In the genomic region with DNA sequence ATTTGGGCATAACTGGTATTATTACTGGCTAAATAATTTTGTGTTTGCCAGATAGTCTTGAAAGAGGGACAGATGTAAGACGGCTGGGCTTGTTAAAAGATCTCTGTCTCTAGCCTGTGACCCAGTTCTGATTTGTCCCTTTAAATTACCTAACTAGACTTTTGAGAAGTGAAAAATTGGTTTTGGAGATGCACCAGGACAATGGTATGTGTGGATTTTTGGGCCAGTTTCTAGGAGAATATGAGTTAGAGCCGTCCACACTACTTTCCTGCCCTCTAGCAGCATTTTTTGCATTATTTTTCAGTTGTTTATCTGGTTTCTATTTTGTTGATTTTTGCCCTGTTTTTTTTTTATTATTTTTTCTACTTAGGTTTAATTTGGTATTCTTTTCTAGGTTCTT, we compare ENCODE assay signal across 16 cellular contexts. TPM values are rescaled to one million over a fixed set of nuclear protein-coding genes. Genes with fewer than 3 reads are reported as not detected.
DNase-seq lines count a peak whose midpoint lies in the region; ATAC-seq, FAIRE-seq and TF ChIP-seq lines count a peak whose summit lies in the region.
"Had no signal": no experiment of that assay in that cellular context is flagged by ENCODE, and none has a peak within 500 bp of the region (broad histone marks: within the 10 kb centered on the region; RNA-seq: fewer than 3 reads in every experiment).

No MANE protein-coding gene starts in this region.

- H3K4me1 ChIP-seq in GM12878 (ENCODE audit: control insufficient read depth, insufficient read depth, low read length) (peaks cover 17% of the 10 kb centered on the region), osteoblast (ENCODE audit: insufficient read depth, low read length) (peaks cover 19% of the 10 kb centered on the region)

- POLR2A ChIA-PET in GM12878 (lab: Charles Lee), result interaction anchor here (0.6 to 1.4 kb wide), 6 partner anchors 9 to 101 kb away, joined by 3 to 5 read pairs (median 3); no protein-coding TSS in a partner anchor

- TF ChIP-seq RAD21 in GM12878 (IDR thresholded peaks at IDR 0.05; ENCODE audit: insufficient read depth, low read depth, low read length), result no peak

- CTCF ChIA-PET in GM12878 (lab: Yijun Ruan, JAX), result interaction anchor here (1.0 to 1.1 kb wide), 3 partner anchors 21 to 32 kb away, joined by 3 to 6 read pairs (median 4); no protein-coding TSS in a partner anchor

- H3K9me3 Mint-ChIP-seq in stimulated activated memory B cell treated with anti-CD40 and anti-IgM and Interleukin-4, amounts not matched to agents 10 μg/mL and 1 μg/mL and 100 μg/mL, for 72 hours, result no peaks in the 10 kb centered on the region
- no peaks in the 10 kb centered on the region for H3K9me3 Mint-ChIP-seq in activated T-helper 1 cell treated with anti-CD3 and anti-CD28 coated beads, Interleukin-12 subunit alpha, Interleukin-12 subunit beta, Interleukin-2, Interleukin-4 antibody, amounts not matched to agents 30 ng/mL and 10 ng/mL and 1 ng/mL, durations not matched to agents 14 hours and 24 hours and 36 hours
- H3K9me3 Mint-ChIP-seq: activated CD4-positive, alpha-beta T cell treated with anti-CD3 and anti-CD28 coated beads, Interleukin-2, amount 10 ng/mL, durations not matched to agents 24 days and 14 days had no signal

- peaks cover 0 to 8% of the 10 kb centered on the region in 2 experiments; a peak in 1 of 4 replicates for H3K36me3 ChIP-seq in GM12878 (ENCODE audit: control insufficient read depth in 2 of 2, insufficient read depth in 2 of 2, low read length in 1 of 2)
- no peaks in the 10 kb centered on the region for H3K36me3 ChIP-seq in osteoblast (ENCODE audit: insufficient read depth, low read length)

- no peak for TF ChIP-seq EP300 in GM12878 (IDR thresholded peaks at IDR 0.05; ENCODE audit: borderline replicate concordance in 1 of 2, control insufficient read depth in 1 of 2, low read depth in 2 of 2, low read length in 2 of 2)

- H3K27ac Mint-ChIP-seq in stimulated activated memory B cell treated with anti-CD40 and anti-IgM and Interleukin-4, amounts not matched to agents 10 μg/mL and 1 μg/mL and 100 μg/mL, for 72 hours, result no peak overlapping the region
- H3K27ac Mint-ChIP-seq in activated T-helper 1 cell treated with anti-CD3 and anti-CD28 coated beads, Interleukin-12 subunit alpha, Interleukin-12 subunit beta, Interleukin-2, Interleukin-4 antibody, amounts not matched to agents 30 ng/mL and 10 ng/mL and 1 ng/mL, durations not matched to agents 14 hours and 24 hours and 36 hours, result no peak overlapping the region
- H3K27ac Mint-ChIP-seq: activated CD4-positive, alpha-beta T cell treated with anti-CD3 and anti-CD28 coated beads, Interleukin-2, amount 10 ng/mL, durations not matched to agents 24 days and 14 days had no signal

- H3K4me3 ChIP-seq in GM12878, result no peak overlapping the region
- H3K4me3 ChIP-seq in osteoblast (ENCODE audit: insufficient read depth, low read length), result no peak overlapping the region

- 88% methylated on average over 2 of the region's 2 CpGs for WGBS in GM12878 (ENCODE audit: insufficient coverage, insufficient replicate concordance, low lambda C conversion rate, missing lambda C conversion rate)

- peaks cover 99% of the 10 kb centered on the region for H3K79me2 ChIP-seq in GM12878 (ENCODE audit: control insufficient read depth, insufficient read depth, low read length)
- peaks cover 92% of the 10 kb centered on the region for H3K79me2 ChIP-seq in osteoblast (ENCODE audit: insufficient read depth, low read length)

- SMC1A ChIA-PET in GM12878 (lab: Charles Lee; ENCODE audit: uncharacterized antibody, unreplicated experiment), result interaction anchor here (0.6 to 1.5 kb wide), 9 partner anchors 9 to 100 kb away, joined by 3 to 9 read pairs (median 5); a partner anchor contains a TSS

- no peaks in the 10 kb centered on the region; the same call in 1 of the 2 replicates for H4K20me1 ChIP-seq in GM12878 (ENCODE audit: control insufficient read depth, insufficient read depth)
- peaks cover 13% of the 10 kb centered on the region for H4K20me1 ChIP-seq in osteoblast (ENCODE audit: insufficient read depth, low read length)

- no peaks in the 10 kb centered on the region for H3K27me3 Mint-ChIP-seq in stimulated activated memory B cell treated with anti-CD40 and anti-IgM and Interleukin-4, amounts not matched to agents 10 μg/mL and 1 μg/mL and 100 μg/mL, for 72 hours
- H3K27me3 Mint-ChIP-seq in activated T-helper 1 cell treated with anti-CD3 and anti-CD28 coated beads, Interleukin-12 subunit alpha, Interleukin-12 subunit beta, Interleukin-2, Interleukin-4 antibody, amounts not matched to agents 30 ng/mL and 10 ng/mL and 1 ng/mL, durations not matched to agents 14 hours and 24 hours and 36 hours (ENCODE audit: insufficient read depth), result no peaks in the 10 kb centered on the region
- H3K27me3 Mint-ChIP-seq: activated CD4-positive, alpha-beta T cell treated with anti-CD3 and anti-CD28 coated beads, Interleukin-2, amount 10 ng/mL, durations not matched to agents 24 days and 14 days had no signal

- H3K36me3 Mint-ChIP-seq in stimulated activated memory B cell treated with anti-CD40 and anti-IgM and Interleukin-4, amounts not matched to agents 10 μg/mL and 1 μg/mL and 100 μg/mL, for 72 hours, result peaks cover 14% of the 10 kb centered on the region
- peaks cover 24% of the 10 kb centered on the region for H3K36me3 Mint-ChIP-seq in activated T-helper 1 cell treated with anti-CD3 and anti-CD28 coated beads, Interleukin-12 subunit alpha, Interleukin-12 subunit beta, Interleukin-2, Interleukin-4 antibody, amounts not matched to agents 30 ng/mL and 10 ng/mL and 1 ng/mL, durations not matched to agents 14 hours and 24 hours and 36 hours (ENCODE audit: low read depth)

- ATAC-seq in GM12878, result peak; percentile 22; the same call in 2 of the 3 replicates
- ATAC-seq in stimulated activated memory B cell treated with anti-CD40 and anti-IgM and Interleukin-4, amounts not matched to agents 10 μg/mL and 1 μg/mL and 100 μg/mL, for 72 hours, result no peak

- H3K27me3 ChIP-seq in GM12878 (replicated peaks in 1 of 2; ENCODE audit: control insufficient read depth in 2 of 2, insufficient read depth in 2 of 2, low read length in 1 of 2) (no peaks in the 10 kb centered on the region), osteoblast (ENCODE audit: insufficient read depth, low read length) (no peaks in the 10 kb centered on the region)

- peaks cover 3% of the 10 kb centered on the region; the same call in 2 of the 3 replicates for H3K9me3 ChIP-seq in GM12878 (replicated peaks; ENCODE audit: control insufficient read depth, insufficient read depth, low read length)
- H3K9me3 ChIP-seq in osteoblast (ENCODE audit: low read depth, low read length), result no peaks in the 10 kb centered on the region

- FAIRE-seq in GM12891 (lab: Jason Lieb, UNC) (peak; percentile 41), GM12878 (lab: Jason Lieb, UNC) (no peak)
- FAIRE-seq: HTR-8/SVneo had no signal

- no TSS peak for BruUV-seq in GM12878 (replicated peaks; lab: Mats Ljungman, UMichigan)

- in situ Hi-C loops in GM12878 (cut with MboI), result no loop called here

- no peak overlapping the region for H3K4me3 Mint-ChIP-seq in stimulated activated memory B cell treated with anti-CD40 and anti-IgM and Interleukin-4, amounts not matched to agents 10 μg/mL and 1 μg/mL and 100 μg/mL, for 72 hours
- no peak overlapping the region for H3K4me3 Mint-ChIP-seq in activated T-helper 1 cell treated with anti-CD3 and anti-CD28 coated beads, Interleukin-12 subunit alpha, Interleukin-12 subunit beta, Interleukin-2, Interleukin-4 antibody, amounts not matched to agents 30 ng/mL and 10 ng/mL and 1 ng/mL, durations not matched to agents 14 hours and 24 hours and 36 hours
- H3K4me3 Mint-ChIP-seq: activated CD4-positive, alpha-beta T cell treated with anti-CD3 and anti-CD28 coated beads, Interleukin-2, amount 10 ng/mL, durations not matched to agents 24 days and 14 days had no signal

- H3K27ac ChIP-seq in GM12878 (ENCODE audit: control insufficient read depth, insufficient read depth), result no peak overlapping the region
- H3K27ac ChIP-seq in osteoblast (ENCODE audit: low read depth, low read length), result no peak overlapping the region

- no peak overlapping the region for H3K9ac ChIP-seq in GM12878 (ENCODE audit: control insufficient read depth, insufficient read depth, low read length)

- intact Hi-C loops in GM12878 (cut with micrococcal nuclease; ENCODE audit: unreplicated experiment), result no loop called here
- intact Hi-C loops in activated T-helper 1 cell treated with anti-CD3 and anti-CD28 coated beads, Interleukin-12 subunit alpha, Interleukin-12 subunit beta, Interleukin-2, Interleukin-4 antibody, amounts not matched to agents 30 ng/mL and 10 ng/mL and 1 ng/mL, durations not matched to agents 14 hours and 24 hours and 36 hours (cut with micrococcal nuclease), result no loop called here

- H3K4me1 Mint-ChIP-seq in stimulated activated memory B cell treated with anti-CD40 and anti-IgM and Interleukin-4, amounts not matched to agents 10 μg/mL and 1 μg/mL and 100 μg/mL, for 72 hours, result peaks cover 62% of the 10 kb centered on the region
- H3K4me1 Mint-ChIP-seq in activated T-helper 1 cell treated with anti-CD3 and anti-CD28 coated beads, Interleukin-12 subunit alpha, Interleukin-12 subunit beta, Interleukin-2, Interleukin-4 antibody, amounts not matched to agents 30 ng/mL and 10 ng/mL and 1 ng/mL, durations not matched to agents 14 hours and 24 hours and 36 hours (ENCODE audit: low read depth), result peaks cover 66% of the 10 kb centered on the region

- H2AFZ ChIP-seq in GM12878 (ENCODE audit: control insufficient read depth, low read depth, low read length), result no peak overlapping the region
- no peak overlapping the region for H2AFZ ChIP-seq in osteoblast (ENCODE audit: low read length)

- H3K4me2 ChIP-seq in GM12878 (ENCODE audit: control insufficient read depth, insufficient read depth), result no peak overlapping the region
- H3K4me2 ChIP-seq in osteoblast (ENCODE audit: insufficient read depth, low read length), result peak overlapping the region; percentile 21

- RAD21 ChIA-PET in GM12878 (lab: Charles Lee; ENCODE audit: unreplicated experiment), result interaction anchor here (0.7 to 1.5 kb wide), 5 partner anchors 9 to 100 kb away, joined by 3 to 6 read pairs (median 4); a partner anchor contains a TSS

- DNase-seq in AG20443 (ENCODE audit: low spot score), result peak; percentile 28
- no peak for DNase-seq in GM12891 (ENCODE audit: insufficient read length, low spot score)
- no peak for DNase-seq in GM12878 (ENCODE audit: low read depth, low spot score)
- no peak for DNase-seq in osteoblast (ENCODE audit: insufficient read length, low spot score, missing footprints)
- DNase-seq in SIG-M5 treated with dmso at 0.1 percent for 504 hours (lab: John Stamatoyannopoulos, UW; ENCODE audit: unreplicated experiment), result no peak
- no peak for DNase-seq in HCEC 1CT
- no peak for DNase-seq in activated T-helper 1 cell treated with anti-CD3 and anti-CD28 coated beads, Interleukin-12 subunit alpha, Interleukin-12 subunit beta, Interleukin-2, Interleukin-4 antibody, amounts not matched to agents 30 ng/mL and 10 ng/mL and 1 ng/mL, durations not matched to agents 14 hours and 24 hours and 36 hours (ENCODE audit: low spot score)
- DNase-seq: activated CD4-positive, alpha-beta T cell treated with anti-CD3 and anti-CD28 coated beads, Interleukin-2, amount 10 ng/mL, durations not matched to agents 24 days and 14 days; activated naive CD4-positive, alpha-beta T cell; aorta; foreskin fibroblast; NCI-H774; occipital lobe; stimulated activated CD4-positive, alpha-beta T cell treated with anti-CD3 and anti-CD28 coated beads, Interleukin-2, amount 100 ng/mL, for 48 hours had no signal

- TF ChIP-seq POLR2A in GM12891 (IDR thresholded peaks at IDR 0.05; ENCODE audit: low read depth, low read length) (no peak), GM12878 (IDR thresholded peaks at IDR 0.05; ENCODE audit: low read depth, low read length) (no peak)

- TF ChIP-seq CTCF in GM12878 (IDR thresholded peaks at IDR 0.05 in 2 of 3, conservative IDR thresholded peaks at IDR 0.05 in 1 of 3; ENCODE audit: control insufficient read depth in 2 of 3, extremely low read depth in 1 of 3, insufficient read depth in 1 of 3, low read depth in 3 of 3, low read length in 3 of 3) (no peak), osteoblast (IDR thresholded peaks at IDR 0.05; ENCODE audit: extremely low read depth, low read depth, low read length) (no peak)

RNA-seq across cellular contexts. Expression of a gene that starts 33.5 kb away (rescaled TPM):
- polyA plus RNA-seq in GM12891 (2012; ENCODE audit: low read depth, missing spikeins), result 9.2 TPM
- total RNA-seq in GM12878 (2013; cell fraction: nucleolus; rRNA removed), result 410 and 418 TPM in 2 replicates
- 38.5 and 56.2 TPM in 2 replicates for total RNA-seq in GM12878 (2014; rRNA removed)
- total RNA-seq in GM12878 (2014; rRNA removed; fragmentation: Illumina TruSeq; extraction: Trizol), result 54.9 and 62.3 TPM in 2 replicates
- 50.8 and 51.1 TPM in 2 replicates for total RNA-seq in GM12878 (2021)
- 12.3 TPM for polyA plus RNA-seq in GM12878 (2011; ENCODE audit: low read depth)
- 44.7 and 67.7 TPM in 2 replicates for polyA plus RNA-seq in GM12878 (2011; rRNA removed)
- polyA plus RNA-seq in GM12878 (2011; cell fraction: cytosol; rRNA removed), result 15.1 and 19.2 TPM in 2 replicates
- 33.3 and 34.8 TPM in 2 replicates for polyA plus RNA-seq in GM12878 (2011; cell fraction: nucleus; rRNA removed)
- 22.3 and 26.0 TPM in 2 replicates for polyA plus RNA-seq in GM12878 (2012)
- 26.1 and 34.4 TPM in 2 replicates for polyA plus RNA-seq in GM12878 (2014; fragmentation: Illumina TruSeq; extraction: Trizol)
- polyA plus RNA-seq in GM12878 (2014; fragmentation: Nextera tagmentation; extraction: Ambion mirVana), result 1 to 10 TPM; 5.6 to 7.3 TPM
- 17.1 and 21.0 TPM in 2 replicates for polyA plus RNA-seq in GM12878 (2014; rRNA removed)
- 10 to 100 TPM; 23.2 to 23.9 TPM for polyA plus RNA-seq in GM12878 (2016; fragmentation: Nextera tagmentation; extraction: Ambion mirVana)
- polyA minus RNA-seq in GM12878 (2011; rRNA and poly(A)+ RNA removed), result 135 and 161 TPM in 2 replicates
- polyA minus RNA-seq in GM12878 (2011; cell fraction: cytosol; rRNA and poly(A)+ RNA removed), result 48.5 and 54.1 TPM in 2 replicates
- 74.6 and 109 TPM in 2 replicates for polyA minus RNA-seq in GM12878 (2011; cell fraction: nucleus; rRNA and poly(A)+ RNA removed)
- 44.9 and 53.6 TPM in 2 replicates for total RNA-seq in osteoblast
- 37.7 and 40.7 TPM in 2 replicates for total RNA-seq in activated T-helper 1 cell treated with anti-CD3 and anti-CD28 coated beads, Interleukin-12 subunit alpha, Interleukin-12 subunit beta, Interleukin-2, Interleukin-4 antibody, amounts not matched to agents 30 ng/mL and 10 ng/mL and 1 ng/mL, durations not matched to agents 14 hours and 24 hours and 36 hours
